26 cellular contexts compared by ENCODE assay signal in genomic region chr13:46947425-46948191, GRCh38. TPM values are rescaled to one million over a fixed set of nuclear protein-coding genes. Genes with fewer than 3 reads are reported as not detected.
"Had no signal": no experiment of that assay in that cellular context is flagged by ENCODE, and none has a peak within 500 bp of the region (broad histone marks: within the 10 kb centered on the region; RNA-seq: fewer than 3 reads in every experiment).

No MANE protein-coding gene starts in this region.

- H3K4me1 Mint-ChIP-seq: activated naive CD4-positive, alpha-beta T cell treated with anti-CD3 and anti-CD28 coated beads, Interleukin-2, amount 10 ng/mL, durations not matched to agents 7 days and 5 days had no signal

- H3K4me1 ChIP-seq: colonic mucosa, esophagus muscularis mucosa, gastrocnemius medialis, heart left ventricle, right lobe of liver, tibial artery had no signal

- ATAC-seq: effector memory CD8-positive, alpha-beta T cell; gastrocnemius medialis; heart left ventricle; left colon; right lobe of liver had no signal

- DNase-seq: activated CD4-positive, alpha-beta T cell treated with anti-CD3 and anti-CD28 coated beads for 4 hours; activated CD4-positive, alpha-beta T cell treated with anti-CD3 and anti-CD28 coated beads, Interleukin-2, amount 50 U/mL, for 48 hours; activated CD4-positive, CD25-positive, alpha-beta regulatory T cell; activated naive CD4-positive, alpha-beta T cell treated with anti-CD3 and anti-CD28 coated beads, Interleukin-2, amount 10 ng/mL, durations not matched to agents 7 days and 5 days; activated T-cell treated with anti-CD3 and anti-CD28 coated beads, Interleukin-2, amount 50 U/mL, for 48 hours; amygdala; colonic mucosa; dorsolateral prefrontal cortex; effector memory CD8-positive, alpha-beta T cell; gastrocnemius medialis; heart left ventricle; islet precursor cell; left colon; naive B cell; occipital lobe; posterior cingulate gyrus; right lobe of liver; stimulated activated CD4-positive, alpha-beta T cell treated with anti-CD3 and anti-CD28 coated beads, Interleukin-1b, Interleukin-23, amount 100 ng/mL, for 48 hours; T1000; tibial artery had no signal

- H3K36me3 ChIP-seq: colonic mucosa, esophagus muscularis mucosa, gastrocnemius medialis, heart left ventricle, right lobe of liver, tibial artery had no signal

- H3K27ac ChIP-seq: colonic mucosa, dorsolateral prefrontal cortex, esophagus muscularis mucosa, gastrocnemius medialis, heart left ventricle, right lobe of liver, skin epidermis, tibial artery had no signal

- H3K27ac Mint-ChIP-seq: activated naive CD4-positive, alpha-beta T cell treated with anti-CD3 and anti-CD28 coated beads, Interleukin-2, amount 10 ng/mL, durations not matched to agents 7 days and 5 days; effector memory CD8-positive, alpha-beta T cell; naive B cell; stimulated activated naive CD8-positive, alpha-beta T cell treated with anti-CD3 and anti-CD28 coated beads, Interleukin-15, Interleukin-2, amounts not matched to agents 100 ng/mL and 50 ng/mL, for 24 hours; T-helper 1 cell treated with Interleukin-12 subunit alpha and Interleukin-12 subunit beta and Interleukin-4 antibody, amounts not matched to agents 30 μg/mL and 1 μg/mL, for 36 hours had no signal

- H3K4me3 ChIP-seq: colonic mucosa, dorsolateral prefrontal cortex, esophagus muscularis mucosa, gastrocnemius medialis, heart left ventricle, right lobe of liver, skin epidermis, tibial artery had no signal

- H3K9me3 Mint-ChIP-seq: activated naive CD4-positive, alpha-beta T cell treated with anti-CD3 and anti-CD28 coated beads, Interleukin-2, amount 10 ng/mL, durations not matched to agents 7 days and 5 days had no signal

- H3K27me3 ChIP-seq: colonic mucosa, dorsolateral prefrontal cortex, esophagus muscularis mucosa, gastrocnemius medialis, heart left ventricle, right lobe of liver, tibial artery had no signal

- H3K4me3 Mint-ChIP-seq: activated naive CD4-positive, alpha-beta T cell treated with anti-CD3 and anti-CD28 coated beads, Interleukin-2, amount 10 ng/mL, durations not matched to agents 7 days and 5 days; effector memory CD8-positive, alpha-beta T cell; naive B cell; stimulated activated naive CD8-positive, alpha-beta T cell treated with anti-CD3 and anti-CD28 coated beads, Interleukin-15, Interleukin-2, amounts not matched to agents 100 ng/mL and 50 ng/mL, for 24 hours; T-helper 1 cell treated with Interleukin-12 subunit alpha and Interleukin-12 subunit beta and Interleukin-4 antibody, amounts not matched to agents 30 μg/mL and 1 μg/mL, for 36 hours had no signal

- H3K9me3 ChIP-seq: colonic mucosa, esophagus muscularis mucosa, gastrocnemius medialis, right lobe of liver, tibial artery had no signal

- H3K27me3 Mint-ChIP-seq: activated naive CD4-positive, alpha-beta T cell treated with anti-CD3 and anti-CD28 coated beads, Interleukin-2, amount 10 ng/mL, durations not matched to agents 7 days and 5 days; naive B cell; stimulated activated naive CD8-positive, alpha-beta T cell treated with anti-CD3 and anti-CD28 coated beads, Interleukin-15, Interleukin-2, amounts not matched to agents 100 ng/mL and 50 ng/mL, for 24 hours had no signal

RNA-seq across cellular contexts. Expression of gene HTR2A, which starts 50.8 kb away (rescaled TPM):
- total RNA-seq: bronchial epithelial cell, endothelial cell of umbilical vein had no signal
